In genomic region chr2:133457862-133458261, GRCh38 we compare ENCODE assay signal across 20 cellular contexts.
"Had no signal": no experiment of that assay in that cellular context is flagged by ENCODE, and none has a peak within 500 bp of the region (broad histone marks: within the 10 kb centered on the region; RNA-seq: fewer than 3 reads in every experiment).

No MANE protein-coding gene starts in this region.

- H3K36me3 Mint-ChIP-seq: activated CD8-positive, alpha-beta memory T cell treated with anti-CD3 and anti-CD28 coated beads, Interleukin-2, amount 10 ng/mL, durations not matched to agents 7 days and 5 days; activated naive CD4-positive, alpha-beta T cell treated with anti-CD3 and anti-CD28 coated beads, Interleukin-2, amount 50 U/mL, for 72 hours; natural killer cell had no signal

- DNase-seq: activated CD4-positive, alpha-beta T cell treated with anti-CD3 and anti-CD28 coated beads for 36 hours; activated CD4-positive, CD25-positive, alpha-beta regulatory T cell; activated CD8-positive, alpha-beta memory T cell treated with anti-CD3 and anti-CD28 coated beads, Interleukin-2, amount 10 ng/mL, durations not matched to agents 7 days and 5 days; activated CD8-positive, alpha-beta T cell treated with anti-CD3 and anti-CD28 coated beads, Interleukin-2, amount 10 ng/mL, durations not matched to agents 7 days and 5 days; activated T-cell treated with anti-CD3 and anti-CD28 coated beads, Interleukin-2, amount 50 U/mL, for 48 hours; effector CD4-positive, alpha-beta T cell; heart right ventricle; left lung; lower lobe of right lung; mesendoderm; natural killer cell; posterior cingulate gyrus; right lobe of liver; stimulated activated CD4-positive, alpha-beta T cell treated with anti-CD3 and anti-CD28 coated beads, Interleukin-2, amount 100 ng/mL, for 48 hours; stimulated activated naive CD4-positive, alpha-beta T cell treated with Interleukin-2 at 50 U/mL for 16 hours; transverse colon had no signal

- H3K9me3 Mint-ChIP-seq: activated T-helper 2 cell treated with anti-CD3 and anti-CD28 coated beads, Interferon-gamma antibody, Interleukin-2, Interleukin-4, amounts not matched to agents 10 μg/mL and 5 μg/mL and 100 μg/mL, durations not matched to agents 14 hours and 24 hours and 36 hours; dendritic cell treated with granulocyte-macrophage colony-stimulating factor and Interleukin-4, amounts not matched to agents 40 ng/mL and 50 ng/mL, for 4 days had no signal

- H3K27me3 Mint-ChIP-seq: activated CD4-positive, alpha-beta T cell treated with anti-CD3 and anti-CD28 coated beads for 36 hours; activated CD8-positive, alpha-beta memory T cell treated with anti-CD3 and anti-CD28 coated beads, Interleukin-2, amount 10 ng/mL, durations not matched to agents 7 days and 5 days; central memory CD8-positive, alpha-beta T cell; dendritic cell treated with granulocyte-macrophage colony-stimulating factor and Interleukin-4, amounts not matched to agents 40 ng/mL and 50 ng/mL, for 4 days had no signal

- ATAC-seq: activated CD4-positive, alpha-beta T cell treated with anti-CD3 and anti-CD28 coated beads for 36 hours; activated CD8-positive, alpha-beta memory T cell treated with anti-CD3 and anti-CD28 coated beads, Interleukin-2, amount 10 ng/mL, durations not matched to agents 7 days and 5 days; activated CD8-positive, alpha-beta T cell treated with anti-CD3 and anti-CD28 coated beads, Interleukin-2, amount 10 ng/mL, durations not matched to agents 7 days and 5 days; activated naive CD4-positive, alpha-beta T cell treated with anti-CD3 and anti-CD28 coated beads, Interleukin-2, amount 50 U/mL, for 72 hours; heart right ventricle; left lung; lower lobe of right lung; natural killer cell; right lobe of liver had no signal

- H3K4me1 Mint-ChIP-seq: activated CD4-positive, alpha-beta T cell treated with anti-CD3 and anti-CD28 coated beads for 36 hours; activated CD8-positive, alpha-beta memory T cell treated with anti-CD3 and anti-CD28 coated beads, Interleukin-2, amount 10 ng/mL, durations not matched to agents 7 days and 5 days; central memory CD8-positive, alpha-beta T cell; natural killer cell had no signal

- H3K4me3 Mint-ChIP-seq: activated CD4-positive, alpha-beta T cell treated with anti-CD3 and anti-CD28 coated beads for 36 hours; activated CD8-positive, alpha-beta memory T cell treated with anti-CD3 and anti-CD28 coated beads, Interleukin-2, amount 10 ng/mL, durations not matched to agents 7 days and 5 days; activated CD8-positive, alpha-beta T cell treated with anti-CD3 and anti-CD28 coated beads, Interleukin-2, amount 10 ng/mL, durations not matched to agents 7 days and 5 days; central memory CD8-positive, alpha-beta T cell; dendritic cell treated with granulocyte-macrophage colony-stimulating factor and Interleukin-4, amounts not matched to agents 40 ng/mL and 50 ng/mL, for 4 days; natural killer cell had no signal

- H3K27ac Mint-ChIP-seq: activated CD4-positive, alpha-beta T cell treated with anti-CD3 and anti-CD28 coated beads for 36 hours; activated CD8-positive, alpha-beta memory T cell treated with anti-CD3 and anti-CD28 coated beads, Interleukin-2, amount 10 ng/mL, durations not matched to agents 7 days and 5 days; activated CD8-positive, alpha-beta T cell treated with anti-CD3 and anti-CD28 coated beads, Interleukin-2, amount 10 ng/mL, durations not matched to agents 7 days and 5 days; activated naive CD4-positive, alpha-beta T cell treated with anti-CD3 and anti-CD28 coated beads, Interleukin-2, amount 50 U/mL, for 72 hours; activated T-helper 2 cell treated with anti-CD3 and anti-CD28 coated beads, Interferon-gamma antibody, Interleukin-2, Interleukin-4, amounts not matched to agents 10 μg/mL and 5 μg/mL and 100 μg/mL, durations not matched to agents 14 hours and 24 hours and 36 hours; dendritic cell treated with granulocyte-macrophage colony-stimulating factor and Interleukin-4, amounts not matched to agents 40 ng/mL and 50 ng/mL, for 4 days; natural killer cell had no signal
